In the genomic region with DNA sequence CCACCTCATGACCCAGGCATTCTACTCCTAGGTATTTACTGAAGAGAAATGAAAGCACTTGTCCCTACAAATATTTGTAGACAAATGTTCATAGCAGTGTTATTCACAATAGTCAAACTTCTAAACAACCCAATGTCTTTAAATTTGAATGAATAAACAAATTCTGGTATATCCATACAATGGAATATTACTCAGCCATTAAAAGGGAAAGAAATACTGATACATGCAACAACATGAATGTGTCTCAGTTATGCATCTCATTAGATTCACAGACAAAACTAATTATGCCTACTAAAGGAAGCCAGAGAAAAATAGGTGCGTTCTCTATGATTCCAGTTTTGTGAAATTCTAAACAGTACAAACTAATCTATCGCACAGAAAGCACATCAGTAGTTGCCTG, we compare ENCODE assay signal across 11 cellular contexts. TPM values are rescaled to one million over a fixed set of nuclear protein-coding genes. Genes with fewer than 3 reads are reported as not detected.
"Had no signal": no experiment of that assay in that cellular context is flagged by ENCODE, and none has a peak within 500 bp of the region (broad histone marks: within the 10 kb centered on the region; RNA-seq: fewer than 3 reads in every experiment).

No MANE protein-coding gene starts in this region.

- H3K4me2 ChIP-seq: GM23338 had no signal

- H3K27ac ChIP-seq: GM23248 had no signal

- H2AFZ ChIP-seq: GM23248, GM23338 had no signal

- ATAC-seq: GM23338, HCT116 had no signal

- H3K4me3 ChIP-seq: GM23248, GM23338, HAP-1 had no signal

- H3K9me3 ChIP-seq: HAP-1 had no signal

- H3K9ac ChIP-seq: GM23248 had no signal

- H3K4me1 ChIP-seq: HAP-1 had no signal

- DNase-seq: GM23248, GOT3, H7, H9, HCEC 1CT, HFFc6 had no signal

- H3K36me3 ChIP-seq: HAP-1 had no signal

- FAIRE-seq: H1, H54 had no signal

RNA-seq across cellular contexts. Expression of gene MDFI, which starts 30.7 kb away (rescaled TPM):
- total RNA-seq: GM23248 had no signal
- polyA plus RNA-seq: GM23248 had no signal
